ENCODE assay signal across 16 cellular contexts in genomic region chr3:111617912-111618601, GRCh38. TPM values are rescaled to one million over a fixed set of nuclear protein-coding genes. Genes with fewer than 3 reads are reported as not detected.
DNase-seq lines count a peak whose midpoint lies in the region; ATAC-seq, FAIRE-seq and TF ChIP-seq lines count a peak whose summit lies in the region.
"Had no signal": no experiment of that assay in that cellular context is flagged by ENCODE, and none has a peak within 500 bp of the region (broad histone marks: within the 10 kb centered on the region; RNA-seq: fewer than 3 reads in every experiment).

No MANE protein-coding gene starts in this region.

- no peaks in the 10 kb centered on the region for H3K4me1 ChIP-seq in breast epithelium
- H3K4me1 ChIP-seq in foreskin keratinocyte = peaks cover 16% of the 10 kb centered on the region
- H3K4me1 ChIP-seq in smooth muscle cell (ENCODE audit: low read depth) = no peaks in the 10 kb centered on the region

- no peak overlapping the region for H2AFZ ChIP-seq in smooth muscle cell (ENCODE audit: low read depth)

- H3K9ac ChIP-seq in smooth muscle cell (ENCODE audit: low read depth) = no peak overlapping the region

- H3K4me3 Mint-ChIP-seq in MCF 10A (ENCODE audit: unreplicated experiment) = no peak overlapping the region
- H3K4me3 Mint-ChIP-seq in activated CD8-positive, alpha-beta T cell treated with anti-CD3 and anti-CD28 coated beads for 36 hours = no peak overlapping the region

- CTCF ChIA-PET in MCF 10A (lab: Yijun Ruan, JAX) = interaction anchor here (0.6 to 6.2 kb wide), 8 partner anchors 11 to 76 kb away, joined by 3 to 45 read pairs (median 6); no protein-coding TSS in a partner anchor
- CTCF ChIA-PET in activated CD8-positive, alpha-beta T cell treated with anti-CD3 and anti-CD28 coated beads for 36 hours (lab: Charles Lee) = interaction anchor here (1.1 to 6.1 kb wide), 11 partner anchors 10 to 425 kb away, joined by 3 to 63 read pairs (median 8); partner anchors contain the start of gene ZBED2

- peak; percentile 5 for FAIRE-seq in urothelium cell line (lab: Jason Lieb, UNC)
- FAIRE-seq: RCC 7860 had no signal

- DNase-seq in MCF 10A (ENCODE audit: unreplicated experiment) = peak; percentile 21
- no peak for DNase-seq in breast epithelium (ENCODE audit: low spot score in 2 of 2)
- peak; percentile 36 for DNase-seq in activated CD8-positive, alpha-beta T cell treated with anti-CD3 and anti-CD28 coated beads for 36 hours
- no peak for DNase-seq in foreskin keratinocyte
- no peak for DNase-seq in urothelium cell line (ENCODE audit: low spot score)
- DNase-seq in smooth muscle cell (lab: John Stamatoyannopoulos, UW; ENCODE audit: unreplicated experiment) = no peak
- DNase-seq: activated CD4-positive, CD25-positive, alpha-beta regulatory T cell treated with anti-CD3 and anti-CD28 coated beads, Interleukin-2, amount 50 U/mL, for 72 hours; effector CD4-positive, alpha-beta T cell; NCI-H1092 treated with DMSO at 0.1 percent for 48 hours; NCI-H774; SW 1271 had no signal

- H3K4me2 ChIP-seq in smooth muscle cell = no peak overlapping the region

- H3K4me1 Mint-ChIP-seq in MCF 10A (ENCODE audit: insufficient read depth, unreplicated experiment) = peaks cover 20% of the 10 kb centered on the region
- H3K4me1 Mint-ChIP-seq in activated CD8-positive, alpha-beta T cell treated with anti-CD3 and anti-CD28 coated beads for 36 hours (ENCODE audit: low read depth) = peaks cover 77% of the 10 kb centered on the region

- H3K9me3 Mint-ChIP-seq in MCF 10A (ENCODE audit: unreplicated experiment) = no peaks in the 10 kb centered on the region
- H3K9me3 Mint-ChIP-seq in activated CD8-positive, alpha-beta T cell treated with anti-CD3 and anti-CD28 coated beads for 36 hours = peaks cover 8% of the 10 kb centered on the region

- H3K27me3 ChIP-seq in breast epithelium (no peaks in the 10 kb centered on the region), foreskin keratinocyte (no peaks in the 10 kb centered on the region), smooth muscle cell (ENCODE audit: low read depth) (no peaks in the 10 kb centered on the region)

- no peaks in the 10 kb centered on the region for H4K20me1 ChIP-seq in smooth muscle cell (ENCODE audit: low read depth)

- H3K36me3 Mint-ChIP-seq in MCF 10A (ENCODE audit: insufficient read depth, unreplicated experiment) = no peaks in the 10 kb centered on the region
- H3K36me3 Mint-ChIP-seq in activated CD8-positive, alpha-beta T cell treated with anti-CD3 and anti-CD28 coated beads for 36 hours (ENCODE audit: low read depth) = peaks cover 48% of the 10 kb centered on the region

- POLR2A ChIA-PET in MCF 10A (lab: Yijun Ruan, JAX) = interaction anchor here (0.7 to 2.7 kb wide), 6 partner anchors 8 to 274 kb away, joined by 3 to 12 read pairs (median 3); no protein-coding TSS in a partner anchor
- POLR2A ChIA-PET in activated CD8-positive, alpha-beta T cell treated with anti-CD3 and anti-CD28 coated beads for 36 hours (lab: Charles Lee) = interaction anchor here (0.7 to 2.0 kb wide), 6 partner anchors 10 to 75 kb away, joined by 3 to 10 read pairs (median 4); partner anchors contain the start of gene ZBED2

- H3K4me3 ChIP-seq in breast epithelium = no peak overlapping the region
- no peak overlapping the region for H3K4me3 ChIP-seq in smooth muscle cell

- no peak for ATAC-seq in activated CD8-positive, alpha-beta T cell treated with anti-CD3 and anti-CD28 coated beads for 36 hours
- ATAC-seq in foreskin keratinocyte = peak; percentile 60
- ATAC-seq in HG02610 (IDR thresholded peaks at IDR 0.05; ENCODE audit: unreplicated experiment) = no peak
- ATAC-seq in HG02970 (IDR thresholded peaks at IDR 0.05; ENCODE audit: low FRiP score, unreplicated experiment) = no peak

- H3K9me3 ChIP-seq in breast epithelium (no peaks in the 10 kb centered on the region), smooth muscle cell (replicated peaks; ENCODE audit: low read depth) (no peaks in the 10 kb centered on the region)

- no peaks in the 10 kb centered on the region for H3F3A ChIP-seq in smooth muscle cell (ENCODE audit: low read depth)

- WGBS in smooth muscle cell (ENCODE audit: low lambda C conversion rate) = 91% methylated on average over 5 of the region's 5 CpGs

- H3K36me3 ChIP-seq in breast epithelium (no peaks in the 10 kb centered on the region), smooth muscle cell (ENCODE audit: low read depth) (no peaks in the 10 kb centered on the region)

- BruUV-seq in MCF 10A (replicated peaks; lab: Mats Ljungman, UMichigan) = no TSS peak

- no peak overlapping the region for H3K27ac Mint-ChIP-seq in MCF 10A (ENCODE audit: low read depth, unreplicated experiment)
- peak overlapping the region; percentile 93 for H3K27ac Mint-ChIP-seq in activated CD8-positive, alpha-beta T cell treated with anti-CD3 and anti-CD28 coated beads for 36 hours

- H3K79me2 ChIP-seq in smooth muscle cell (ENCODE audit: low read depth) = no peaks in the 10 kb centered on the region

- no peaks in the 10 kb centered on the region for H3K27me3 Mint-ChIP-seq in MCF 10A (ENCODE audit: insufficient read depth, unreplicated experiment)
- no peaks in the 10 kb centered on the region for H3K27me3 Mint-ChIP-seq in activated CD8-positive, alpha-beta T cell treated with anti-CD3 and anti-CD28 coated beads for 36 hours

- TF ChIP-seq POLR2A in breast epithelium (IDR thresholded peaks at IDR 0.05) = no peak

- TF ChIP-seq CTCF in MCF 10A (IDR thresholded peaks at IDR 0.05; ENCODE audit: unreplicated experiment) (no peak), breast epithelium (IDR thresholded peaks at IDR 0.05) (no peak), foreskin keratinocyte (conservative IDR thresholded peaks at IDR 0.05) (no peak), smooth muscle cell (IDR thresholded peaks at IDR 0.05; ENCODE audit: borderline replicate concordance, insufficient read depth, poor library complexity, severe bottlenecking) (no peak)
- TF ChIP-seq CTCF in activated CD8-positive, alpha-beta T cell treated with anti-CD3 and anti-CD28 coated beads for 36 hours (IDR thresholded peaks at IDR 0.05) = no peak

- intact Hi-C loops in MCF 10A (cut with micrococcal nuclease) (no loop called here), breast epithelium (cut with DNase I; ENCODE audit: low total_unique reads) (loop anchor here (2.0 kb wide), 1 partner anchor 33 kb away; no protein-coding TSS in a partner anchor)
- intact Hi-C loops in activated CD8-positive, alpha-beta T cell treated with anti-CD3 and anti-CD28 coated beads for 36 hours (cut with micrococcal nuclease) = loop anchor here (2.0 to 5.0 kb wide), 2 partner anchors 41 to 71 kb away; no protein-coding TSS in a partner anchor

- H3K27ac ChIP-seq in breast epithelium = no peak overlapping the region
- no peak overlapping the region for H3K27ac ChIP-seq in foreskin keratinocyte
- no peak overlapping the region for H3K27ac ChIP-seq in smooth muscle cell (ENCODE audit: low read depth)

RNA-seq across cellular contexts. Expression of gene ZBED2, which starts 22.9 kb away (rescaled TPM):
- total RNA-seq in MCF 10A (2022) (6.5 and 19.0 TPM in 2 replicates), breast epithelium (not detected), foreskin keratinocyte (108 and 112 TPM in 2 replicates), smooth muscle cell (9.2 and 11.9 TPM in 2 replicates)
- 100 to 1,000 TPM; 226 to 235 TPM for total RNA-seq in activated CD8-positive, alpha-beta T cell treated with anti-CD3 and anti-CD28 coated beads for 36 hours
- polyA plus RNA-seq in foreskin keratinocyte (93.0 and 101 TPM in 2 replicates), smooth muscle cell (2.4 and 17.0 TPM in 2 replicates)
- total RNA-seq: cardiac septum, posterior vena cava had no signal

RNA-seq across cellular contexts. Expression of gene PLCXD2, which starts 56.4 kb away (rescaled TPM):
- total RNA-seq in MCF 10A (2022) = 2.8 TPM in 2 replicates
- 1 to 10 TPM in 1 of 3 donors, under 1 TPM in 2; 0.16 to 1.3 (median 0.33) TPM for total RNA-seq in breast epithelium
- total RNA-seq in activated CD8-positive, alpha-beta T cell treated with anti-CD3 and anti-CD28 coated beads for 36 hours = 10 to 100 TPM; 10.8 to 11.4 TPM
- total RNA-seq in foreskin keratinocyte = 4.8 and 5.1 TPM in 2 replicates
- 1.9 TPM in 2 replicates for polyA plus RNA-seq in foreskin keratinocyte
- total RNA-seq in smooth muscle cell = 5.1 and 10.9 TPM in 2 replicates
- polyA plus RNA-seq in smooth muscle cell = 1.1 and 4.3 TPM in 2 replicates

Comparison
In these comparisons a context has a peak if more than half of its experiments do, and no peak if none do; other contexts are left out.
1. DNase-seq: peak in MCF 10A (single experiment) and activated CD8-positive, alpha-beta T cell treated with anti-CD3 and anti-CD28 coated beads for 36 hours (single experiment); none in breast epithelium (0 of 2), foreskin keratinocyte (0 of 2), urothelium cell line (single experiment) and smooth muscle cell (single experiment).